ENCODE assay signal across 12 cellular contexts in genomic region chr6:70673601-70674000, GRCh38. TPM values are rescaled to one million over a fixed set of nuclear protein-coding genes. Genes with fewer than 3 reads are reported as not detected.
A peak's percentile ranks its signal among the peaks of the same experiment; 100 is the strongest.
DNase-seq lines count a peak whose midpoint lies in the region; ATAC-seq, FAIRE-seq and TF ChIP-seq lines count a peak whose summit lies in the region.
"Had no signal": no experiment of that assay in that cellular context is flagged by ENCODE, and none has a peak within 500 bp of the region (broad histone marks: within the 10 kb centered on the region; RNA-seq: fewer than 3 reads in every experiment).

No MANE protein-coding gene starts in this region.

- H3K27me3 ChIP-seq in Loucy (ENCODE audit: insufficient read depth, low read length, poor library complexity, severe bottlenecking) (no peaks in the 10 kb centered on the region), GM12878 (replicated peaks in 1 of 2; ENCODE audit: control insufficient read depth in 2 of 2, insufficient read depth in 2 of 2, low read length in 1 of 2) (no peaks in the 10 kb centered on the region), neuronal stem cell (ENCODE audit: control insufficient read depth in 3 of 3, insufficient read depth in 3 of 3, low read depth in 1 of 3, low read length in 3 of 3) (no peaks in the 10 kb centered on the region)

- H2AFZ ChIP-seq in Loucy (ENCODE audit: low read length) (no peak overlapping the region), GM12878 (ENCODE audit: control insufficient read depth, low read depth, low read length) (no peak overlapping the region), neuronal stem cell (ENCODE audit: low read length) (no peak overlapping the region)
- H2AFZ ChIP-seq: PC-9 had no signal

- H3K79me2 ChIP-seq in Loucy (ENCODE audit: insufficient read depth, low read length) (peaks cover 80% of the 10 kb centered on the region), GM12878 (ENCODE audit: control insufficient read depth, insufficient read depth, low read length) (peaks cover 34% of the 10 kb centered on the region)

- TF ChIP-seq EP300 in GM12878 (IDR thresholded peaks at IDR 0.05; ENCODE audit: borderline replicate concordance in 1 of 2, control insufficient read depth in 1 of 2, low read depth in 2 of 2, low read length in 2 of 2) = no peak

- 100% methylated on average over 1 of the region's 1 CpG for WGBS in GM12878 (ENCODE audit: insufficient coverage, insufficient replicate concordance, low lambda C conversion rate, missing lambda C conversion rate)
- no CpG with 5 or more reads among the region's 1 CpG for WGBS in neuronal stem cell (ENCODE audit: extremely low coverage in 2 of 2, insufficient read length in 2 of 2, insufficient replicate concordance in 1 of 2), 2 donors

- H3K79me1 ChIP-seq in neuronal stem cell (ENCODE audit: low read depth, low read length) = peaks cover 2% of the 10 kb centered on the region

- SMC1A ChIA-PET in GM12878 (lab: Charles Lee; ENCODE audit: uncharacterized antibody, unreplicated experiment) = interaction anchor here (0.8 to 2.4 kb wide), 5 partner anchors 13 to 256 kb away, joined by 3 to 9 read pairs (median 4); no protein-coding TSS in a partner anchor

- peak; percentile 56 for DNase-seq in ELR (ENCODE audit: low read depth)
- no peak for DNase-seq in GM12878 (ENCODE audit: low read depth, low spot score)
- DNase-seq in left colon = no peak
- DNase-seq in DMS53 (lab: John Stamatoyannopoulos, UW) = no peak
- DNase-seq in neuronal stem cell (ENCODE audit: low spot score) = no peak
- DNase-seq: effector memory CD4-positive, alpha-beta T cell; PC-9; small intestine had no signal

- no peak overlapping the region for H3K23ac ChIP-seq in neuronal stem cell (ENCODE audit: low read depth, low read length, poor library complexity)

- no peak overlapping the region for H3K27ac ChIP-seq in GM12878 (ENCODE audit: control insufficient read depth, insufficient read depth)
- H3K27ac ChIP-seq in neuronal stem cell (replicated peaks; ENCODE audit: low read length) = no peak overlapping the region
- H3K27ac ChIP-seq: PC-9 had no signal

- peak overlapping the region; percentile 76 for H3K4me3 ChIP-seq in Loucy (ENCODE audit: low read length, poor library complexity, severe bottlenecking)
- H3K4me3 ChIP-seq in GM12878 = no peak overlapping the region
- no peak overlapping the region for H3K4me3 ChIP-seq in neuronal stem cell (ENCODE audit: low read length in 2 of 2)
- H3K4me3 ChIP-seq: PC-9 had no signal

- H4K20me1 ChIP-seq in Loucy (ENCODE audit: insufficient read depth, low read length, poor library complexity, severe bottlenecking) (peaks cover 36% of the 10 kb centered on the region), GM12878 (ENCODE audit: control insufficient read depth, insufficient read depth) (no peaks in the 10 kb centered on the region)

- no peak for TF ChIP-seq CTCF in Loucy (conservative IDR thresholded peaks at IDR 0.05; ENCODE audit: low read length)
- TF ChIP-seq CTCF in GM12878 (IDR thresholded peaks at IDR 0.05 in 2 of 3, conservative IDR thresholded peaks at IDR 0.05 in 1 of 3; ENCODE audit: control insufficient read depth in 2 of 3, extremely low read depth in 1 of 3, insufficient read depth in 1 of 3, low read depth in 3 of 3, low read length in 3 of 3) = no peak

- H3K4me1 ChIP-seq in Loucy (ENCODE audit: insufficient read depth, low read length, poor library complexity, severe bottlenecking) (peaks cover 48% of the 10 kb centered on the region), GM12878 (ENCODE audit: control insufficient read depth, insufficient read depth, low read length) (no peaks in the 10 kb centered on the region; the same call in 1 of the 2 replicates), neuronal stem cell (ENCODE audit: control insufficient read depth in 2 of 2, insufficient read depth in 1 of 2, low read depth in 1 of 2, low read length in 2 of 2) (peaks cover 4 to 11% of the 10 kb centered on the region in 2 donors)

- no peak overlapping the region for H3K14ac ChIP-seq in neuronal stem cell (ENCODE audit: low read length)

- H2BK5ac ChIP-seq in neuronal stem cell (ENCODE audit: low read length) = no peak overlapping the region

- no peak overlapping the region for H3K18ac ChIP-seq in neuronal stem cell (ENCODE audit: low read length)

- no peaks in the 10 kb centered on the region for H3F3A ChIP-seq in Loucy (ENCODE audit: low read depth)

- TF ChIP-seq RAD21 in GM12878 (IDR thresholded peaks at IDR 0.05; ENCODE audit: insufficient read depth, low read depth, low read length) = no peak

- no peak overlapping the region for H2BK120ac ChIP-seq in neuronal stem cell (ENCODE audit: low read depth, low read length)

- H3K4me2 ChIP-seq in Loucy (ENCODE audit: low read depth, low read length, poor library complexity, severe bottlenecking) = peak overlapping the region; percentile 99
- no peak overlapping the region for H3K4me2 ChIP-seq in GM12878 (ENCODE audit: control insufficient read depth, insufficient read depth)
- no peak overlapping the region for H3K4me2 ChIP-seq in neuronal stem cell (ENCODE audit: insufficient read depth, low read length, poor library complexity, severe bottlenecking)
- H3K4me2 ChIP-seq: PC-9 had no signal

- H2AK5ac ChIP-seq in neuronal stem cell (ENCODE audit: low read depth, low read length) = no peak overlapping the region

- H2BK15ac ChIP-seq in neuronal stem cell (ENCODE audit: low read length) = no peak overlapping the region

- no peak overlapping the region for H3K4ac ChIP-seq in neuronal stem cell (ENCODE audit: low read length)

- no peak overlapping the region for H4K91ac ChIP-seq in neuronal stem cell (ENCODE audit: low read depth, low read length, poor library complexity)

- intact Hi-C loops in GM12878 (cut with micrococcal nuclease; ENCODE audit: unreplicated experiment) = no loop called here
- intact Hi-C loops in left colon (cut with DNase I, micrococcal nuclease) = no loop called here

- peak; percentile 28; the same call in 1 of the 3 replicates for ATAC-seq in GM12878
- ATAC-seq in left colon = no peak
- ATAC-seq in GM21360 (IDR thresholded peaks at IDR 0.05; ENCODE audit: unreplicated experiment) = no peak
- ATAC-seq: natural killer cell treated with Interleukin-12 subunit alpha and Interleukin-12 subunit beta and Interleukin-15 and Interleukin-18, amount 100 ng/mL, for 72 hours had no signal

- RAD21 ChIA-PET in GM12878 (lab: Charles Lee; ENCODE audit: unreplicated experiment) = interaction anchor here (0.5 to 2.4 kb wide), 2 partner anchors 13 to 31 kb away, joined by 3 to 13 read pairs; no protein-coding TSS in a partner anchor

- H4K8ac ChIP-seq in neuronal stem cell (ENCODE audit: low read depth, low read length) = no peak overlapping the region

- TF ChIP-seq POLR2A in GM12878 (IDR thresholded peaks at IDR 0.05; ENCODE audit: low read depth, low read length) = no peak

- FAIRE-seq in GM12878 (lab: Jason Lieb, UNC) (no peak), islet of Langerhans (lab: Jason Lieb, UNC) (peak; percentile 83)
- FAIRE-seq: small intestine had no signal

- POLR2A ChIA-PET in GM12878 (lab: Charles Lee) = interaction anchor here (0.8 to 1.8 kb wide), 3 partner anchors 16 to 135 kb away, joined by 3 to 4 read pairs (median 3); partner anchors contain the start of gene SDHAF4

- CTCF ChIA-PET in GM12878 (lab: Yijun Ruan, JAX) = interaction anchor here (0.7 to 2.4 kb wide), 6 partner anchors 14 to 363 kb away, joined by 3 to 23 read pairs (median 4); no protein-coding TSS in a partner anchor

- H3K36me3 ChIP-seq in Loucy (ENCODE audit: insufficient read depth, low read length) (no peaks in the 10 kb centered on the region), GM12878 (ENCODE audit: control insufficient read depth in 2 of 2, insufficient read depth in 2 of 2, low read length in 1 of 2) (no peaks in the 10 kb centered on the region), neuronal stem cell (replicated peaks in 1 of 2; ENCODE audit: control insufficient read depth in 2 of 2, insufficient read depth in 2 of 2, low read length in 2 of 2) (peaks cover 0 to 4% of the 10 kb centered on the region in 2 donors)

- BruUV-seq in GM12878 (replicated peaks; lab: Mats Ljungman, UMichigan) = no TSS peak

- H3K9me3 ChIP-seq in Loucy (ENCODE audit: insufficient read depth, low read depth, low read length) = no peaks in the 10 kb centered on the region
- no peaks in the 10 kb centered on the region for H3K9me3 ChIP-seq in GM12878 (replicated peaks; ENCODE audit: control insufficient read depth, insufficient read depth, low read length)
- H3K9me3 ChIP-seq in neuronal stem cell (replicated peaks in 1 of 2; ENCODE audit: control insufficient read depth in 2 of 2, insufficient read depth in 1 of 2, low read depth in 1 of 2, low read length in 2 of 2) = peaks cover 0 to 2% of the 10 kb centered on the region in 2 donors

- in situ Hi-C loops in GM12878 (cut with MboI) = no loop called here

- H2BK12ac ChIP-seq in neuronal stem cell (ENCODE audit: low read length) = no peak overlapping the region

- no peak overlapping the region for H3K9ac ChIP-seq in Loucy (ENCODE audit: low read depth, low read length, poor library complexity, severe bottlenecking)
- no peak overlapping the region for H3K9ac ChIP-seq in GM12878 (ENCODE audit: control insufficient read depth, insufficient read depth, low read length)
- no peak overlapping the region for H3K9ac ChIP-seq in neuronal stem cell (ENCODE audit: low read depth, low read length, poor library complexity)

- no peaks in the 10 kb centered on the region for H3K9me2 ChIP-seq in Loucy (replicated peaks; ENCODE audit: low read depth, low read length)

RNA-seq across cellular contexts. Expression of gene SMAP1, which starts 5.9 kb away (rescaled TPM):
- 22.9 and 25.6 TPM in 2 replicates for total RNA-seq in GM12878 (2013; cell fraction: nucleolus; rRNA removed)
- total RNA-seq in GM12878 (2014; rRNA removed) (18.6 and 19.5 TPM in 2 replicates), GM12878 (2014; rRNA removed; fragmentation: Illumina TruSeq; extraction: Trizol) (25.9 and 26.2 TPM in 2 replicates), GM12878 (2021) (23.2 and 24.6 TPM in 2 replicates), left colon (10 to 100 TPM; 47.4 to 48.4 TPM)
- 14.0 TPM for polyA plus RNA-seq in GM12878 (2011; ENCODE audit: low read depth)
- polyA plus RNA-seq in GM12878 (2011; rRNA removed) (30.1 and 32.4 TPM in 2 replicates), GM12878 (2014; fragmentation: Illumina TruSeq; extraction: Trizol) (33.9 and 39.6 TPM in 2 replicates), GM12878 (2014; fragmentation: Nextera tagmentation; extraction: Ambion mirVana) (10 to 100 TPM; 13.7 to 15.1 TPM), GM12878 (2014; rRNA removed) (20.9 and 21.3 TPM in 2 replicates), GM12878 (2016; fragmentation: Nextera tagmentation; extraction: Ambion mirVana) (10 to 100 TPM; 26.0 to 26.8 TPM)
- polyA plus RNA-seq in GM12878 (2011; cell fraction: cytosol; rRNA removed) = 23.0 and 24.5 TPM in 2 replicates
- 20.8 and 21.1 TPM in 2 replicates for polyA plus RNA-seq in GM12878 (2011; cell fraction: nucleus; rRNA removed)
- polyA plus RNA-seq in GM12878 (2012) = 18.1 and 23.7 TPM in 2 replicates
- 32.8 and 35.4 TPM in 2 replicates for polyA minus RNA-seq in GM12878 (2011; rRNA and poly(A)+ RNA removed)
- polyA minus RNA-seq in GM12878 (2011; cell fraction: cytosol; rRNA and poly(A)+ RNA removed) = 12.7 and 12.8 TPM in 2 replicates
- 12.5 and 23.1 TPM in 2 replicates for polyA minus RNA-seq in GM12878 (2011; cell fraction: nucleus; rRNA and poly(A)+ RNA removed)
- polyA plus RNA-seq in neuronal stem cell (2013, experiment 1 of 2) = 32.5 TPM
- polyA plus RNA-seq in neuronal stem cell (2013, experiment 2 of 2) = 33.4 TPM
